Comparison of ENCODE assay signal across 16 cellular contexts in genomic region chr1:172070055-172070454, GRCh38.
"Had no signal": no experiment of that assay in that cellular context is flagged by ENCODE, and none has a peak within 500 bp of the region (broad histone marks: within the 10 kb centered on the region; RNA-seq: fewer than 3 reads in every experiment).

No MANE protein-coding gene starts in this region.

- H3K36me3 ChIP-seq: ovary had no signal

- H3K27me3 Mint-ChIP-seq: activated naive CD8-positive, alpha-beta T cell treated with anti-CD3 and anti-CD28 coated beads, Interleukin-2, amount 10 ng/mL, durations not matched to agents 7 days and 5 days; dendritic cell treated with granulocyte-macrophage colony-stimulating factor and Interleukin-4, amounts not matched to agents 40 ng/mL and 50 ng/mL, for 4 days; natural killer cell treated with Interleukin-12 subunit alpha and Interleukin-12 subunit beta and Interleukin-15 and Interleukin-18, amount 100 ng/mL, for 72 hours had no signal

- DNase-seq: activated CD4-positive, alpha-beta T cell treated with anti-CD3 and anti-CD28 coated beads for 1 hour; activated CD4-positive, alpha-beta T cell treated with anti-CD3 and anti-CD28 coated beads, Interleukin-2, amount 50 U/mL, for 48 hours; activated gamma-delta T cell; activated naive CD8-positive, alpha-beta T cell treated with anti-CD3 and anti-CD28 coated beads, Interleukin-2, amount 10 ng/mL, durations not matched to agents 7 days and 5 days; activated T-cell treated with anti-CD3 and anti-CD28 coated beads, Interleukin-2, amount 50 U/mL, for 48 hours; central memory CD4-positive, alpha-beta T cell; foreskin keratinocyte; left colon; mucosa of descending colon; SHP77 treated with DMSO at 0.1 percent for 48 hours; trophoblast cell had no signal

- H3K27ac ChIP-seq: foreskin keratinocyte had no signal

- H3K27me3 ChIP-seq: foreskin keratinocyte, ovary had no signal

- H3K4me3 Mint-ChIP-seq: activated naive CD8-positive, alpha-beta T cell treated with anti-CD3 and anti-CD28 coated beads, Interleukin-2, amount 10 ng/mL, durations not matched to agents 7 days and 5 days; dendritic cell treated with granulocyte-macrophage colony-stimulating factor and Interleukin-4, amounts not matched to agents 40 ng/mL and 50 ng/mL, for 4 days; natural killer cell treated with Interleukin-12 subunit alpha and Interleukin-12 subunit beta and Interleukin-15 and Interleukin-18, amount 100 ng/mL, for 72 hours had no signal

- H3K4me3 ChIP-seq: lung, mucosa of descending colon, ovary had no signal

- H3K9me3 Mint-ChIP-seq: activated naive CD8-positive, alpha-beta T cell treated with anti-CD3 and anti-CD28 coated beads, Interleukin-2, amount 10 ng/mL, durations not matched to agents 7 days and 5 days; dendritic cell treated with granulocyte-macrophage colony-stimulating factor and Interleukin-4, amounts not matched to agents 40 ng/mL and 50 ng/mL, for 4 days; natural killer cell treated with Interleukin-12 subunit alpha and Interleukin-12 subunit beta and Interleukin-15 and Interleukin-18, amount 100 ng/mL, for 72 hours had no signal

- ATAC-seq: esophagus mucosa; foreskin keratinocyte; left colon; mucosa of descending colon; natural killer cell treated with Interleukin-12 subunit alpha and Interleukin-12 subunit beta and Interleukin-15 and Interleukin-18, amount 100 ng/mL, for 72 hours had no signal

- H3K36me3 Mint-ChIP-seq: activated naive CD8-positive, alpha-beta T cell treated with anti-CD3 and anti-CD28 coated beads, Interleukin-2, amount 10 ng/mL, durations not matched to agents 7 days and 5 days; natural killer cell treated with Interleukin-12 subunit alpha and Interleukin-12 subunit beta and Interleukin-15 and Interleukin-18, amount 100 ng/mL, for 72 hours had no signal

- H3K27ac Mint-ChIP-seq: activated naive CD8-positive, alpha-beta T cell treated with anti-CD3 and anti-CD28 coated beads, Interleukin-2, amount 10 ng/mL, durations not matched to agents 7 days and 5 days; dendritic cell treated with granulocyte-macrophage colony-stimulating factor and Interleukin-4, amounts not matched to agents 40 ng/mL and 50 ng/mL, for 4 days; natural killer cell treated with Interleukin-12 subunit alpha and Interleukin-12 subunit beta and Interleukin-15 and Interleukin-18, amount 100 ng/mL, for 72 hours had no signal

- H3K9me3 ChIP-seq: mucosa of descending colon, ovary had no signal

- H3K4me1 Mint-ChIP-seq: activated naive CD8-positive, alpha-beta T cell treated with anti-CD3 and anti-CD28 coated beads, Interleukin-2, amount 10 ng/mL, durations not matched to agents 7 days and 5 days had no signal
